ENCODE assay signal across 15 cellular contexts in genomic region chr12:85627584-85627983, GRCh38.
A peak's percentile ranks its signal among the peaks of the same experiment; 100 is the strongest.
DNase-seq lines count a peak whose midpoint lies in the region; ATAC-seq and TF ChIP-seq lines count a peak whose summit lies in the region.
"Had no signal": no experiment of that assay in that cellular context is flagged by ENCODE, and none has a peak within 500 bp of the region (broad histone marks: within the 10 kb centered on the region; RNA-seq: fewer than 3 reads in every experiment).

No MANE protein-coding gene starts in this region.

- RAD21 ChIA-PET in HCT116 (lab: Charles Lee; ENCODE audit: low non-redundant PET in 1 of 2, low total read pairs in 2 of 2, uncharacterized antibody in 2 of 2, unreplicated experiment in 2 of 2): no interaction called here

- TF ChIP-seq CTCF in A673 (conservative IDR thresholded peaks at IDR 0.05; ENCODE audit: low read depth, low read length): no peak
- TF ChIP-seq CTCF in HCT116 (IDR thresholded peaks at IDR 0.05 in 2 of 3, conservative IDR thresholded peaks at IDR 0.05 in 1 of 3; ENCODE audit: borderline replicate concordance in 1 of 3, insufficient read depth in 1 of 3, low read depth in 2 of 3, low read length in 2 of 3): no peak
- no peak for TF ChIP-seq CTCF in fibroblast of lung (conservative IDR thresholded peaks at IDR 0.05 in 1 of 2, IDR thresholded peaks at IDR 0.05 in 1 of 2; ENCODE audit: low read depth in 1 of 2, low read length in 2 of 2)

- H4K20me1 ChIP-seq in HCT116 (ENCODE audit: insufficient read depth) (no peaks in the 10 kb centered on the region), fibroblast of lung (ENCODE audit: control insufficient read depth, extremely low read depth, insufficient read depth, low read length) (no peaks in the 10 kb centered on the region)

- H3K4me3 ChIP-seq in A673 (ENCODE audit: low read depth, low read length, poor library complexity, severe bottlenecking) (no peak overlapping the region), HCT116 (replicated peaks in 1 of 2; ENCODE audit: low read depth in 1 of 2, low read length in 2 of 2) (no peak overlapping the region), fibroblast of lung (replicated peaks in 1 of 4; ENCODE audit: control extremely low read depth in 1 of 4, insufficient read depth in 1 of 4, low read depth in 3 of 4, low read length in 4 of 4) (no peak overlapping the region)
- H3K4me3 ChIP-seq: A549 had no signal

- no peaks in the 10 kb centered on the region for H3K9me3 Mint-ChIP-seq in activated T-helper 1 cell treated with anti-CD3 and anti-CD28 coated beads, Interleukin-12 subunit alpha, Interleukin-12 subunit beta, Interleukin-2, Interleukin-4 antibody, amounts not matched to agents 30 ng/mL and 10 ng/mL and 1 ng/mL, durations not matched to agents 14 hours and 24 hours and 36 hours

- DNase-seq in A673 (ENCODE audit: low spot score) (peak; percentile 88), HCT116 (ENCODE audit: low read depth, low spot score) (no peak), fibroblast of lung (ENCODE audit: low read depth in 2 of 2) (peak; percentile 28 to 90), glomerular visceral epithelial cell (ENCODE audit: extremely low spot score) (no peak)
- DNase-seq in activated effector memory CD4-positive, alpha-beta T cell treated with anti-CD3 and anti-CD28 coated beads, Interleukin-2, amount 50 U/mL, for 16 hours: no peak
- DNase-seq in stimulated activated CD4-positive, alpha-beta T cell treated with anti-CD3 and anti-CD28 coated beads, Interleukin-2, amount 100 ng/mL, for 24 hours: no peak
- no peak for DNase-seq in activated T-helper 1 cell treated with anti-CD3 and anti-CD28 coated beads, Interleukin-12 subunit alpha, Interleukin-12 subunit beta, Interleukin-2, Interleukin-4 antibody, amounts not matched to agents 30 ng/mL and 10 ng/mL and 1 ng/mL, durations not matched to agents 14 hours and 24 hours and 36 hours (ENCODE audit: low spot score)
- DNase-seq: activated B cell treated with CpG ODN at 0.5 μM for 24 hours; activated naive CD8-positive, alpha-beta T cell treated with anti-CD3 and anti-CD28 coated beads for 36 hours; cortex of kidney; foreskin melanocyte; NCI-H1417; small intestine had no signal

- H3K9me3 ChIP-seq in A673 (ENCODE audit: low read depth, low read length, poor library complexity, severe bottlenecking) (no peaks in the 10 kb centered on the region), HCT116 (ENCODE audit: control insufficient read depth in 1 of 2, insufficient read depth in 1 of 2, low read depth in 1 of 2, low read length in 2 of 2) (no peaks in the 10 kb centered on the region), fibroblast of lung (ENCODE audit: control insufficient read depth, insufficient read depth, low read depth, low read length) (no peaks in the 10 kb centered on the region)
- H3K9me3 ChIP-seq: A549 had no signal

- no peak for ATAC-seq in HCT116
- peak; percentile 61 for ATAC-seq in SK-N-SH treated with all-trans-retinoic acid at 6 μM for 48 hours

- H3K4me2 ChIP-seq in HCT116 (ENCODE audit: low read length): no peak overlapping the region
- H3K4me2 ChIP-seq in fibroblast of lung (ENCODE audit: extremely low read depth, insufficient read depth, low read length): no peak overlapping the region

- H3K9me2 ChIP-seq in HCT116 (ENCODE audit: insufficient read depth): no peaks in the 10 kb centered on the region

- CTCF ChIA-PET in A673 (lab: Charles Lee) (no interaction called here), HCT116 (lab: Charles Lee) (no interaction called here)

- no peak for TF ChIP-seq RAD21 in HCT116 (IDR thresholded peaks at IDR 0.05; ENCODE audit: low read depth)

- no peaks in the 10 kb centered on the region for H3K4me1 Mint-ChIP-seq in activated T-helper 1 cell treated with anti-CD3 and anti-CD28 coated beads, Interleukin-12 subunit alpha, Interleukin-12 subunit beta, Interleukin-2, Interleukin-4 antibody, amounts not matched to agents 30 ng/mL and 10 ng/mL and 1 ng/mL, durations not matched to agents 14 hours and 24 hours and 36 hours (ENCODE audit: low read depth)
- H3K4me1 Mint-ChIP-seq: activated B cell treated with CpG ODN at 0.5 μM for 24 hours; activated naive CD8-positive, alpha-beta T cell treated with anti-CD3 and anti-CD28 coated beads for 36 hours had no signal

- no peak overlapping the region for H3K4me3 Mint-ChIP-seq in activated T-helper 1 cell treated with anti-CD3 and anti-CD28 coated beads, Interleukin-12 subunit alpha, Interleukin-12 subunit beta, Interleukin-2, Interleukin-4 antibody, amounts not matched to agents 30 ng/mL and 10 ng/mL and 1 ng/mL, durations not matched to agents 14 hours and 24 hours and 36 hours
- H3K4me3 Mint-ChIP-seq: activated B cell treated with CpG ODN at 0.5 μM for 24 hours; activated naive CD8-positive, alpha-beta T cell treated with anti-CD3 and anti-CD28 coated beads for 36 hours had no signal

- H3K79me2 ChIP-seq in HCT116 (ENCODE audit: insufficient read depth, low read length) (no peaks in the 10 kb centered on the region), fibroblast of lung (ENCODE audit: control insufficient read depth, insufficient read depth, low read length) (no peaks in the 10 kb centered on the region)

- peaks cover 32% of the 10 kb centered on the region for H3K4me1 ChIP-seq in A673 (ENCODE audit: insufficient read depth, low read length, poor library complexity, severe bottlenecking)
- H3K4me1 ChIP-seq in HCT116 (ENCODE audit: control insufficient read depth in 1 of 2, insufficient read depth in 2 of 2, low read length in 2 of 2): peaks cover 6 to 21% of the 10 kb centered on the region in 2 experiments; a peak in 2 of 4 replicates
- H3K4me1 ChIP-seq in fibroblast of lung (ENCODE audit: control insufficient read depth, extremely low read depth, insufficient read depth, low read length): peaks cover 12% of the 10 kb centered on the region

- H3K27me3 ChIP-seq in A673 (replicated peaks; ENCODE audit: insufficient read depth, low read depth, low read length, poor library complexity) (no peaks in the 10 kb centered on the region), HCT116 (ENCODE audit: insufficient read depth, low read length) (no peaks in the 10 kb centered on the region), fibroblast of lung (ENCODE audit: control insufficient read depth, insufficient read depth, low read length) (no peaks in the 10 kb centered on the region)

- H3K27ac ChIP-seq in A673 (ENCODE audit: low read depth, low read length, poor library complexity, severe bottlenecking) (no peak overlapping the region), HCT116 (ENCODE audit: low read depth, low read length) (no peak overlapping the region), fibroblast of lung (ENCODE audit: insufficient read depth, low read length) (no peak overlapping the region)

- TF ChIP-seq POLR2A in HCT116 (IDR thresholded peaks at IDR 0.05; ENCODE audit: borderline replicate concordance, extremely low read depth, insufficient read depth, insufficient read length): no peak

- no peaks in the 10 kb centered on the region for H3K36me3 ChIP-seq in A673 (ENCODE audit: insufficient read depth, low read length, poor library complexity, severe bottlenecking)
- H3K36me3 ChIP-seq in HCT116 (ENCODE audit: control insufficient read depth in 1 of 2, insufficient read depth in 2 of 2, low read length in 2 of 2): no peaks in the 10 kb centered on the region
- H3K36me3 ChIP-seq in fibroblast of lung (ENCODE audit: control insufficient read depth, insufficient read depth, low read length): no peaks in the 10 kb centered on the region

- H2AFZ ChIP-seq in HCT116 (ENCODE audit: low read depth, low read length, poor library complexity, severe bottlenecking): peak overlapping the region; percentile 59
- no peak overlapping the region for H2AFZ ChIP-seq in fibroblast of lung (ENCODE audit: low read length)

- POLR2A ChIA-PET in A673 (lab: Charles Lee; ENCODE audit: low non-redundant PET): no interaction called here
- POLR2A ChIA-PET in HCT116 (lab: Charles Lee): no interaction called here

- no peak overlapping the region for H3K27ac Mint-ChIP-seq in activated T-helper 1 cell treated with anti-CD3 and anti-CD28 coated beads, Interleukin-12 subunit alpha, Interleukin-12 subunit beta, Interleukin-2, Interleukin-4 antibody, amounts not matched to agents 30 ng/mL and 10 ng/mL and 1 ng/mL, durations not matched to agents 14 hours and 24 hours and 36 hours
- H3K27ac Mint-ChIP-seq: activated B cell treated with CpG ODN at 0.5 μM for 24 hours; activated naive CD8-positive, alpha-beta T cell treated with anti-CD3 and anti-CD28 coated beads for 36 hours had no signal

- H3K9ac ChIP-seq in HCT116 (ENCODE audit: low read length): no peak overlapping the region
- H3K9ac ChIP-seq in fibroblast of lung (ENCODE audit: insufficient read depth, low read length): no peak overlapping the region

- H3K27me3 Mint-ChIP-seq in activated T-helper 1 cell treated with anti-CD3 and anti-CD28 coated beads, Interleukin-12 subunit alpha, Interleukin-12 subunit beta, Interleukin-2, Interleukin-4 antibody, amounts not matched to agents 30 ng/mL and 10 ng/mL and 1 ng/mL, durations not matched to agents 14 hours and 24 hours and 36 hours (ENCODE audit: insufficient read depth): no peaks in the 10 kb centered on the region
- H3K27me3 Mint-ChIP-seq: activated B cell treated with CpG ODN at 0.5 μM for 24 hours; activated naive CD8-positive, alpha-beta T cell treated with anti-CD3 and anti-CD28 coated beads for 36 hours had no signal

- intact Hi-C loops in A673 (cut with micrococcal nuclease; ENCODE audit: unreplicated experiment): no loop called here
- intact Hi-C loops in HCT116 (cut with micrococcal nuclease): no loop called here
- intact Hi-C loops in activated T-helper 1 cell treated with anti-CD3 and anti-CD28 coated beads, Interleukin-12 subunit alpha, Interleukin-12 subunit beta, Interleukin-2, Interleukin-4 antibody, amounts not matched to agents 30 ng/mL and 10 ng/mL and 1 ng/mL, durations not matched to agents 14 hours and 24 hours and 36 hours (cut with micrococcal nuclease): no loop called here

- BruUV-seq in A673 (replicated peaks; lab: Mats Ljungman, UMichigan): no TSS peak
- BruUV-seq in HCT116 (replicated peaks; lab: Mats Ljungman, UMichigan): no TSS peak

- no peaks in the 10 kb centered on the region for H3K36me3 Mint-ChIP-seq in activated T-helper 1 cell treated with anti-CD3 and anti-CD28 coated beads, Interleukin-12 subunit alpha, Interleukin-12 subunit beta, Interleukin-2, Interleukin-4 antibody, amounts not matched to agents 30 ng/mL and 10 ng/mL and 1 ng/mL, durations not matched to agents 14 hours and 24 hours and 36 hours (ENCODE audit: low read depth)
- H3K36me3 Mint-ChIP-seq: activated naive CD8-positive, alpha-beta T cell treated with anti-CD3 and anti-CD28 coated beads for 36 hours had no signal

TF ChIP-seq in HCT116, 20 proteins besides CTCF, POLR2A, EP300 and RAD21:
- TF ChIP-seq EGR1 (IDR thresholded peaks at IDR 0.05; ENCODE audit: low read depth): no peak
- no peak for TF ChIP-seq TCF7L2 (IDR thresholded peaks at IDR 0.05; ENCODE audit: borderline replicate concordance, extremely low read depth, insufficient read depth, insufficient read length)
- TF ChIP-seq SIN3A (IDR thresholded peaks at IDR 0.05; ENCODE audit: low read depth): no peak
TF ChIP-seq in HCT116: peak in this region for 0.

TF ChIP-seq in SK-N-SH treated with all-trans-retinoic acid at 6 μM for 48 hours, 23 proteins besides CTCF, POLR2A, EP300 and RAD21 (continues in another document):
- no peak for TF ChIP-seq GLIS3 (CRISPR knock-in tag; IDR thresholded peaks at IDR 0.05)
- no peak for TF ChIP-seq TOX (CRISPR knock-in tag; IDR thresholded peaks at IDR 0.05; ENCODE audit: borderline replicate concordance)
- no peak for TF ChIP-seq CSDC2 (CRISPR knock-in tag; IDR thresholded peaks at IDR 0.05)

Comparison
In these comparisons a context has a peak if more than half of its experiments do, and no peak if none do; other contexts are left out.
1. DNase-seq: peak in A673 (single experiment) and fibroblast of lung (2 of 2); none in HCT116 (single experiment), glomerular visceral epithelial cell (single experiment), activated effector memory CD4-positive, alpha-beta T cell treated with anti-CD3 and anti-CD28 coated beads, Interleukin-2, amount 50 U/mL, for 16 hours (single experiment), stimulated activated CD4-positive, alpha-beta T cell treated with anti-CD3 and anti-CD28 coated beads, Interleukin-2, amount 100 ng/mL, for 24 hours (0 of 2) and activated T-helper 1 cell treated with anti-CD3 and anti-CD28 coated beads, Interleukin-12 subunit alpha, Interleukin-12 subunit beta, Interleukin-2, Interleukin-4 antibody, amounts not matched to agents 30 ng/mL and 10 ng/mL and 1 ng/mL, durations not matched to agents 14 hours and 24 hours and 36 hours (single experiment).